ENCODE assay signal across 21 cellular contexts in the genomic region with DNA sequence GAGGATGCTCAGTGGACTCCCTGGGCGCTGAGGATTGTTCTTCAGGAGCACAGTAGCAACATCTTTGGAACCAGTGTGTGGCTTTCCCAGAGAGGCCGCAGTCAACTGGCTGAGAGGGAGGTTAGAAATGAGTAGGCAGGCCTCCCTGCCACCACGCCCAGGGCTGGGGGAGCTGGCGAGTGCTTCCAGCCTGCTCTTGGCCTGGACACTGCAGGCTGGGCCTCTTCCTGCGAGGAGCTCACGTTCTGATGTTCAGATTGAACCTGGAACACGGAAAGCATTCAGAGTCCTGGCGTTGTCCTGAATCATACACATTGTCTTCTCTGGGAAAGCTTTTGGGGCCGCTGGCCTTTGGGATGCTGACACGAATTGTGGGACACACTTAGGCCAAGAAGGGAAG. TPM values are rescaled to one million over a fixed set of nuclear protein-coding genes. Genes with fewer than 3 reads are reported as not detected.
DNase-seq lines count a peak whose midpoint lies in the region; ATAC-seq and TF ChIP-seq lines count a peak whose summit lies in the region.
"Had no signal": no experiment of that assay in that cellular context is flagged by ENCODE, and none has a peak within 500 bp of the region (broad histone marks: within the 10 kb centered on the region; RNA-seq: fewer than 3 reads in every experiment).

No MANE protein-coding gene starts in this region.

- H3K27ac ChIP-seq in right cardiac atrium (ENCODE audit: low read length) (peak overlapping the region; percentile 51), parathyroid adenoma (peak overlapping the region; percentile 55)
- H3K27ac ChIP-seq: Peyer's patch, SJSA1 had no signal

- intact Hi-C loops in natural killer cell (cut with micrococcal nuclease) = no loop called here
- intact Hi-C loops in right cardiac atrium (cut with DNase I) = no loop called here

- ATAC-seq in natural killer cell treated with Interleukin-12 subunit alpha and Interleukin-12 subunit beta and Interleukin-15 and Interleukin-18, amount 100 ng/mL, for 72 hours = peak; percentile 13 to 17
- ATAC-seq in natural killer cell (no peak), right cardiac atrium (peak in 1 of 2 donors; percentile 71), GM18870 (IDR thresholded peaks at IDR 0.05; ENCODE audit: unreplicated experiment) (no peak), HG03571 (IDR thresholded peaks at IDR 0.05; ENCODE audit: unreplicated experiment) (no peak)
- no peak for ATAC-seq in naive thymus-derived CD8-positive, alpha-beta T cell
- ATAC-seq: GM12878 had no signal

- H3K4me1 ChIP-seq in right cardiac atrium (ENCODE audit: control insufficient read depth, insufficient read depth, low read length) (peaks cover 26% of the 10 kb centered on the region), parathyroid adenoma (peaks cover 23% of the 10 kb centered on the region)
- H3K4me1 ChIP-seq: SJSA1 had no signal

- POLR2A ChIA-PET in naive thymus-derived CD8-positive, alpha-beta T cell (lab: Charles Lee) = no interaction called here

- H3K4me2 ChIP-seq in parathyroid adenoma (ENCODE audit: low read length) = peak overlapping the region; percentile 4

- no peak for DNase-seq in natural killer cell treated with Interleukin-12 subunit alpha and Interleukin-12 subunit beta and Interleukin-15 and Interleukin-18, amount 100 ng/mL, for 72 hours (ENCODE audit: low spot score)
- DNase-seq in natural killer cell (no peak), right cardiac atrium (peak in 1 of 3 donors; percentile 59)
- no peak for DNase-seq in naive thymus-derived CD8-positive, alpha-beta T cell
- DNase-seq: CD4-positive, alpha-beta T cell; COR-L47; DMS79; KG1; NCI-H1105; NCI-H146; NCI-H2029 treated with DMSO at 0.1 percent for 48 hours; NCI-H345; NCI-H524 treated with DMSO at 0.1 percent for 48 hours; NCI-H82; Peyer's patch had no signal

- no peaks in the 10 kb centered on the region for H3K36me3 ChIP-seq in parathyroid adenoma (ENCODE audit: control insufficient read depth, insufficient read depth, low read length)
- H3K36me3 ChIP-seq: HAP-1, Peyer's patch, SJSA1 had no signal

- peaks cover 3% of the 10 kb centered on the region for H3K79me2 ChIP-seq in parathyroid adenoma

- H3K4me3 ChIP-seq in right cardiac atrium (ENCODE audit: low read length) = no peak overlapping the region
- H3K4me3 ChIP-seq in parathyroid adenoma (ENCODE audit: low read depth, low read length) = no peak overlapping the region
- H3K4me3 ChIP-seq: GM12878, HAP-1, Peyer's patch, SJSA1 had no signal

- no peaks in the 10 kb centered on the region for H3K9me3 Mint-ChIP-seq in natural killer cell treated with Interleukin-12 subunit alpha and Interleukin-12 subunit beta and Interleukin-15 and Interleukin-18, amount 100 ng/mL, for 72 hours
- no peaks in the 10 kb centered on the region for H3K9me3 Mint-ChIP-seq in natural killer cell
- H3K9me3 Mint-ChIP-seq in naive thymus-derived CD8-positive, alpha-beta T cell = peaks cover 0 to 13% (median 7%) of the 10 kb centered on the region in 9 donors

- H3K27me3 ChIP-seq in right cardiac atrium (ENCODE audit: control insufficient read depth, insufficient read depth) (no peaks in the 10 kb centered on the region), parathyroid adenoma (ENCODE audit: control insufficient read depth, insufficient read depth, low read length) (no peaks in the 10 kb centered on the region)
- H3K27me3 ChIP-seq: Peyer's patch, SJSA1 had no signal

- H3K4me1 Mint-ChIP-seq in natural killer cell treated with Interleukin-12 subunit alpha and Interleukin-12 subunit beta and Interleukin-15 and Interleukin-18, amount 100 ng/mL, for 72 hours (ENCODE audit: low read depth in 2 of 2) = peaks cover 0 to 2% of the 10 kb centered on the region in 2 donors
- H3K4me1 Mint-ChIP-seq in natural killer cell = peaks cover 0 to 3% of the 10 kb centered on the region in 2 donors
- peaks cover 2 to 8% (median 6%) of the 10 kb centered on the region in 4 donors for H3K4me1 Mint-ChIP-seq in naive thymus-derived CD8-positive, alpha-beta T cell

- H3K36me3 Mint-ChIP-seq in natural killer cell treated with Interleukin-12 subunit alpha and Interleukin-12 subunit beta and Interleukin-15 and Interleukin-18, amount 100 ng/mL, for 72 hours = no peaks in the 10 kb centered on the region
- no peaks in the 10 kb centered on the region for H3K36me3 Mint-ChIP-seq in natural killer cell
- H3K36me3 Mint-ChIP-seq in naive thymus-derived CD8-positive, alpha-beta T cell = peaks cover 0 to 7% (median 0%) of the 10 kb centered on the region in 3 donors

- H2AFZ ChIP-seq in parathyroid adenoma = no peak overlapping the region

- TF ChIP-seq CTCF in natural killer cell (IDR thresholded peaks at IDR 0.05) (no peak), parathyroid adenoma (IDR thresholded peaks at IDR 0.05) (no peak)

- H3K27ac Mint-ChIP-seq in natural killer cell treated with Interleukin-12 subunit alpha and Interleukin-12 subunit beta and Interleukin-15 and Interleukin-18, amount 100 ng/mL, for 72 hours = no peak overlapping the region
- H3K27ac Mint-ChIP-seq in natural killer cell = no peak overlapping the region
- H3K27ac Mint-ChIP-seq in naive thymus-derived CD8-positive, alpha-beta T cell = no peak overlapping the region
- H3K27ac Mint-ChIP-seq: CD4-positive, alpha-beta T cell had no signal

- no peak overlapping the region for H3K4me3 Mint-ChIP-seq in natural killer cell treated with Interleukin-12 subunit alpha and Interleukin-12 subunit beta and Interleukin-15 and Interleukin-18, amount 100 ng/mL, for 72 hours
- H3K4me3 Mint-ChIP-seq in natural killer cell = no peak overlapping the region
- no peak overlapping the region for H3K4me3 Mint-ChIP-seq in naive thymus-derived CD8-positive, alpha-beta T cell
- H3K4me3 Mint-ChIP-seq: CD4-positive, alpha-beta T cell had no signal

- H3K27me3 Mint-ChIP-seq in natural killer cell treated with Interleukin-12 subunit alpha and Interleukin-12 subunit beta and Interleukin-15 and Interleukin-18, amount 100 ng/mL, for 72 hours = no peaks in the 10 kb centered on the region
- no peaks in the 10 kb centered on the region for H3K27me3 Mint-ChIP-seq in natural killer cell (ENCODE audit: low read depth in 2 of 2)
- H3K27me3 Mint-ChIP-seq in naive thymus-derived CD8-positive, alpha-beta T cell = peaks cover 0 to 3% (median 0%) of the 10 kb centered on the region in 5 donors
- H3K27me3 Mint-ChIP-seq: CD4-positive, alpha-beta T cell had no signal

- no peak overlapping the region for H3K9ac ChIP-seq in parathyroid adenoma

- no peaks in the 10 kb centered on the region for H3K9me3 ChIP-seq in right cardiac atrium (ENCODE audit: control insufficient read depth, low read length)
- H3K9me3 ChIP-seq in parathyroid adenoma (ENCODE audit: control insufficient read depth, low read length) = no peaks in the 10 kb centered on the region
- H3K9me3 ChIP-seq: Peyer's patch, SJSA1 had no signal

- 72% methylated on average over 10 of the region's 10 CpGs for WGBS in right cardiac atrium

RNA-seq across cellular contexts. Expression of gene TSPAN9, which starts 15.6 kb away (rescaled TPM):
- under 1 TPM in 1 of 2 donors, not detected in 1; 0.10 TPM for total RNA-seq in natural killer cell treated with Interleukin-12 subunit alpha and Interleukin-12 subunit beta and Interleukin-15 and Interleukin-18, amount 100 ng/mL, for 72 hours
- 1 to 10 TPM in 2 of 3 donors, under 1 TPM in 1; 0.86 to 1.6 (median 1.1) TPM for total RNA-seq in natural killer cell
- total RNA-seq in right cardiac atrium = 100 to 1,000 TPM; 151 to 184 (median 172) TPM
- polyA plus RNA-seq in right cardiac atrium = 121 TPM
- 1 to 10 TPM in 1 of 2 experiments, under 1 TPM in 1; 0.65 to 1.2 TPM for total RNA-seq in naive thymus-derived CD8-positive, alpha-beta T cell
- not detected for polyA plus RNA-seq in naive thymus-derived CD8-positive, alpha-beta T cell

Comparison
In these comparisons a context has a peak if more than half of its experiments do, and no peak if none do; other contexts are left out.
1. ATAC-seq: peak in natural killer cell treated with Interleukin-12 subunit alpha and Interleukin-12 subunit beta and Interleukin-15 and Interleukin-18, amount 100 ng/mL, for 72 hours (2 of 2); none in natural killer cell (0 of 3), naive thymus-derived CD8-positive, alpha-beta T cell (0 of 2), GM18870 (single experiment) and HG03571 (single experiment).
2. RNA of gene TSPAN9, which starts 15.6 kb away (total RNA-seq): 151 to 184 TPM in right cardiac atrium; 0.65 to 1.2 TPM in naive thymus-derived CD8-positive, alpha-beta T cell, 0.86 to 1.6 TPM in natural killer cell and 0.10 TPM in natural killer cell treated with Interleukin-12 subunit alpha and Interleukin-12 subunit beta and Interleukin-15 and Interleukin-18, amount 100 ng/mL, for 72 hours; every median in the first group is over 10 times any median in the second.